In genomic region chr14:42200951-42201350, GRCh38 we compare ENCODE assay signal across 19 cellular contexts.
"Had no signal": no experiment of that assay in that cellular context is flagged by ENCODE, and none has a peak within 500 bp of the region (broad histone marks: within the 10 kb centered on the region; RNA-seq: fewer than 3 reads in every experiment).

No MANE protein-coding gene starts in this region.

- H3K4me2 ChIP-seq: neural progenitor cell had no signal

- H2AFZ ChIP-seq: neural progenitor cell had no signal

- H3K4me1 ChIP-seq: foreskin keratinocyte, left lung, lower lobe of right lung, neural progenitor cell, pancreas, thyroid gland had no signal

- ATAC-seq: effector memory CD8-positive, alpha-beta T cell; foreskin keratinocyte; left lung; lower lobe of right lung; natural killer cell treated with Interleukin-12 subunit alpha and Interleukin-12 subunit beta and Interleukin-15 and Interleukin-18, amount 100 ng/mL, for 72 hours; pancreas; right cardiac atrium had no signal

- H3K4me3 Mint-ChIP-seq: dendritic cell treated with granulocyte-macrophage colony-stimulating factor and Interleukin-4, amounts not matched to agents 40 ng/mL and 50 ng/mL, for 4 days; effector memory CD8-positive, alpha-beta T cell; immature natural killer cell; memory B cell; natural killer cell treated with Interleukin-12 subunit alpha and Interleukin-12 subunit beta and Interleukin-15 and Interleukin-18, amount 100 ng/mL, for 72 hours; neural progenitor cell; type B pancreatic cell had no signal

- H3K9me3 ChIP-seq: left lung, lower lobe of right lung, pancreas, thyroid gland had no signal

- H3K36me3 Mint-ChIP-seq: immature natural killer cell; memory B cell; natural killer cell treated with Interleukin-12 subunit alpha and Interleukin-12 subunit beta and Interleukin-15 and Interleukin-18, amount 100 ng/mL, for 72 hours; neural progenitor cell; type B pancreatic cell had no signal

- H3K4me1 Mint-ChIP-seq: immature natural killer cell, memory B cell, neural progenitor cell had no signal

- H3K27ac Mint-ChIP-seq: dendritic cell treated with granulocyte-macrophage colony-stimulating factor and Interleukin-4, amounts not matched to agents 40 ng/mL and 50 ng/mL, for 4 days; effector memory CD8-positive, alpha-beta T cell; immature natural killer cell; memory B cell; natural killer cell treated with Interleukin-12 subunit alpha and Interleukin-12 subunit beta and Interleukin-15 and Interleukin-18, amount 100 ng/mL, for 72 hours; neural progenitor cell; progenitor cell of endocrine pancreas; type B pancreatic cell had no signal

- H3K9ac ChIP-seq: neural progenitor cell had no signal

- DNase-seq: effector memory CD8-positive, alpha-beta T cell; foreskin keratinocyte; immature natural killer cell; left lung; lower lobe of right lung; midbrain; nucleus accumbens; pancreas; right cardiac atrium; small intestine; stimulated activated CD4-positive, alpha-beta T cell treated with anti-CD3 and anti-CD28 coated beads, Interleukin-12 subunit alpha, Interleukin-12 subunit beta, amount 100 ng/mL, for 4 hours; stimulated activated naive CD4-positive, alpha-beta T cell treated with Interleukin-2 at 50 U/mL for 16 hours; thyroid gland had no signal

- H3K27me3 ChIP-seq: foreskin keratinocyte, left lung, neural progenitor cell, pancreas, thyroid gland had no signal

- H3K27me3 Mint-ChIP-seq: dendritic cell treated with granulocyte-macrophage colony-stimulating factor and Interleukin-4, amounts not matched to agents 40 ng/mL and 50 ng/mL, for 4 days; effector memory CD8-positive, alpha-beta T cell; memory B cell; natural killer cell treated with Interleukin-12 subunit alpha and Interleukin-12 subunit beta and Interleukin-15 and Interleukin-18, amount 100 ng/mL, for 72 hours; progenitor cell of endocrine pancreas; type B pancreatic cell had no signal

- H3K27ac ChIP-seq: foreskin keratinocyte, left lung, lower lobe of right lung, neural progenitor cell, pancreas, thyroid gland had no signal

- H3K4me3 ChIP-seq: left lung, lower lobe of right lung, neural progenitor cell, pancreas, thyroid gland had no signal

- H3K36me3 ChIP-seq: left lung, lower lobe of right lung, neural progenitor cell, pancreas, thyroid gland had no signal

- H3K9me3 Mint-ChIP-seq: dendritic cell treated with granulocyte-macrophage colony-stimulating factor and Interleukin-4, amounts not matched to agents 40 ng/mL and 50 ng/mL, for 4 days; neural progenitor cell; type B pancreatic cell had no signal
